5 cellular contexts compared by ENCODE assay signal in the genomic region with DNA sequence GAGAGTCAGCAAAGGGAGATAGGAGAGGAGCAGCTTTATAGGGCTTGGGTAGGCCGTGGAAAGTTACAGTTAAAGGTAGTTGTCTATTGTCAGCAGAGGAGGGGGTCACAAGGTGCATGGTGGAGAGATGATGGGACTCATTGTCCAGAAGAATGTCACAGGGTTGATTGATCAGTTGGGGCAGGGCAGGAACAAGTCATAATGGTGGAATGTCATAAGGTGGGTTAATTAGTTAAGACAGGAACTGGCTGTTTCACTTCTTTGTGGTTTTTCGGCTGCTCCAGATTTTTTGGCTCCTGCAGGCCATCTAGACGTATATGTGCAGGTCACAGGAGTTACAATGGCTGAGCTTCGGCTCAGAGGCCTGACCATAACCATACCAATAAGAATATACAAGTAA. TPM values are rescaled to one million over a fixed set of nuclear protein-coding genes. Genes with fewer than 3 reads are reported as not detected.
"Had no signal": no experiment of that assay in that cellular context is flagged by ENCODE, and none has a peak within 500 bp of the region (broad histone marks: within the 10 kb centered on the region; RNA-seq: fewer than 3 reads in every experiment).

No MANE protein-coding gene starts in this region.

RNA-seq across cellular contexts. Expression of a gene that starts 11.6 kb away (rescaled TPM):
- total RNA-seq: HT-29, IMR-90, M059J, Right ventricle myocardium inferior, SJCRH30 had no signal
- polyA plus RNA-seq: IMR-90 had no signal

RNA-seq across cellular contexts. Expression of a gene that starts 21.1 kb away (rescaled TPM):
- total RNA-seq: HT-29, IMR-90, M059J, Right ventricle myocardium inferior had no signal
- polyA plus RNA-seq: IMR-90 had no signal

RNA-seq across cellular contexts. Expression of a gene that starts 36.8 kb away (rescaled TPM):
- total RNA-seq: HT-29 had no signal
